Comparison of ENCODE assay signal across 10 cellular contexts in genomic region chr14:73237786-73238261, GRCh38. TPM values are rescaled to one million over a fixed set of nuclear protein-coding genes. Genes with fewer than 3 reads are reported as not detected.
DNase-seq lines count a peak whose midpoint lies in the region; FAIRE-seq lines count a peak whose summit lies in the region.
"Had no signal": no experiment of that assay in that cellular context is flagged by ENCODE, and none has a peak within 500 bp of the region (broad histone marks: within the 10 kb centered on the region; RNA-seq: fewer than 3 reads in every experiment).

No MANE protein-coding gene starts in this region.

- H3K4me3 ChIP-seq in iPS-20b (ENCODE audit: low read length) = peak overlapping the region; percentile 68
- peak overlapping the region in 1 of 2 donors; percentile 47 for H3K4me3 ChIP-seq in small intestine (ENCODE audit: low read depth in 1 of 2, low read length in 2 of 2)

- 0 to 1% (median 1%) methylated on average over 36 to 58 of the region's 58 CpGs for WGBS in small intestine, 3 donors

- peak; percentile 59 for DNase-seq in DMS 273 (lab: John Stamatoyannopoulos, UW; ENCODE audit: unreplicated experiment)
- DNase-seq in DMS 273 treated with DMSO at 0.1 percent for 48 hours (lab: John Stamatoyannopoulos, UW) = no peak
- DNase-seq in substantia nigra (lab: John Stamatoyannopoulos, UW) = no peak
- DNase-seq in small intestine = no peak
- DNase-seq in NCI-H146 treated with DMSO at 0.1 percent for 48 hours (lab: John Stamatoyannopoulos, UW; ENCODE audit: unreplicated experiment) = no peak
- no peak for DNase-seq in pons (ENCODE audit: low spot score)
- DNase-seq: naive thymus-derived CD4-positive, alpha-beta T cell had no signal

- no peak for FAIRE-seq in small intestine (lab: Jason Lieb, UNC)

- H3K9me3 ChIP-seq in iPS-20b (ENCODE audit: insufficient read depth, low read depth, low read length) (no peaks in the 10 kb centered on the region), small intestine (ENCODE audit: control insufficient read depth, low read depth) (no peaks in the 10 kb centered on the region)

- no peaks in the 10 kb centered on the region for H3K36me3 ChIP-seq in iPS-20b (ENCODE audit: insufficient read depth, low read depth, low read length)
- H3K36me3 ChIP-seq in small intestine (ENCODE audit: control insufficient read depth in 2 of 2, insufficient read depth in 2 of 2, low read length in 2 of 2) = no peaks in the 10 kb centered on the region

- H3K27ac ChIP-seq in angular gyrus (ENCODE audit: low read depth, low read length) (peak overlapping the region; percentile 15), iPS-20b (ENCODE audit: low read length) (no peak overlapping the region), substantia nigra (ENCODE audit: low read depth, low read length, poor library complexity, severe bottlenecking) (peak overlapping the region; percentile 30), small intestine (ENCODE audit: low read depth in 1 of 2, low read length in 1 of 2) (no peak overlapping the region)
- H3K27ac ChIP-seq: 22Rv1 had no signal

- H3K4me1 ChIP-seq in iPS-20b (ENCODE audit: insufficient read depth, low read length) (peaks cover 45% of the 10 kb centered on the region), small intestine (ENCODE audit: control insufficient read depth in 2 of 2, insufficient read depth in 1 of 2, low read depth in 1 of 2, low read length in 1 of 2) (peaks cover 0 to 8% of the 10 kb centered on the region in 2 donors)

- peak overlapping the region; percentile 53; the same call in 1 of the 2 replicates for H3K9ac ChIP-seq in iPS-20b (ENCODE audit: low read depth, low read length)

- H3K27me3 ChIP-seq in iPS-20b (ENCODE audit: insufficient read depth, low read length) = peaks cover 59% of the 10 kb centered on the region
- peaks cover 3 to 5% of the 10 kb centered on the region in 2 donors for H3K27me3 ChIP-seq in small intestine (ENCODE audit: control insufficient read depth in 2 of 2, insufficient read depth in 2 of 2, low read length in 2 of 2)

RNA-seq across cellular contexts. Expression of gene PAPLN, which starts 0.5 kb away (rescaled TPM):
- polyA plus RNA-seq in small intestine = 1 to 10 TPM in 2 of 3 donors, under 1 TPM in 1; 0.45 to 3.0 (median 1.1) TPM

Comparison
In these comparisons a context has a peak if more than half of its experiments do, and no peak if none do; other contexts are left out.
1. H3K27ac ChIP-seq: peak in angular gyrus (single experiment) and substantia nigra (single experiment); none in iPS-20b (single experiment) and small intestine (0 of 2).